8 cellular contexts compared by ENCODE assay signal in the genomic region with DNA sequence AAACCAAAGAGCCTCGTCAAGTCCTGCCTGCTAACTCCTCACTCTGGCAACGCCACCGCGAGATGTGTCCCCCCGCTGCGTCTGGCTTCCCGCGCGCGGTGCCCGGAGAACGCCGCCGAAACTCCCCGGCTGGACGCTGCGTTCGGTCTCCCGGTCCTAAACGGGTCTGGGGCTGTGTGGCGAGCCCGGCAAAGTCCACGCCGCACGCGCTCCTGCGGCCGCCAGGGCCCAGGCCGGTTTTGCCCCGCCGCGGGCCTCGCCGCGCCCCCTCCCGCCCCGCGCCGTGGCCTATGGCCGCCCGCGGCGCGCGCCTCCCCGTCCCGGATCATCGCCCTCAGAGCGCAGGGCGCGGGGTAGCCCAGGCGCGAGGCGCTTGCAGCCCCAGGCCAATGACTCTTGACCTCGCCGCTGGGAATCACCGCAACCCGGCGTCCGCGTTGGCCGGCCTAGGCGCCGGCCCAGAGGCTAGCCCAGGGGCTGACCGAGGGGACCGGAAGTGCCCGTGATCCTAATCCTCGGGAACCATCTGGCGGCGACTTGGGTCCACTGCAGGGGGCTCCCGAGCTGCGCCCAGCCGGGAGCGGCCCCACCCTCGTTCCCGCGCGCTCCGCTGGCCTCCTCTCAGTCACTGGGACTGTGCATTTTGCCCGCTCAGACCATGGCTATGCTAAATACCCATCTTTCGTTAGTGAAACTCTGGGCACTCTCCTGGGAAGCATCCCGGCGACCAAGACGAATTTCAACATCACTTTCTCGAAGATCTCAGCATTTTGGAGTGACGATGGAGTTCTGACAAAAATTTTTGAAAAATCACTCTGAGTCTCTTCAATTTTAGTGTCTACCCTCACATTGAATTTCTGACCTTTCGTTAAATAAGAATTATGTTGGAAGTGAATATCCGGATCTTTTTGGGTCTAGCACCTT. TPM values are rescaled to one million over a fixed set of nuclear protein-coding genes. Genes with fewer than 3 reads are reported as not detected.
DNase-seq lines count a peak whose midpoint lies in the region; ATAC-seq, FAIRE-seq and TF ChIP-seq lines count a peak whose summit lies in the region.

AADAT (minus strand) TSS at position 214 of the 924 bp plus-strand sequence. CDS start 266 bp downstream, outside the sequence.

- H3K36me3 ChIP-seq in astrocyte (ENCODE audit: insufficient read depth, low read length), result peaks cover 12% of the 10 kb centered on the region
- peaks cover 2 to 4% of the 10 kb centered on the region in 2 experiments for H3K36me3 ChIP-seq in trophoblast cell (ENCODE audit: control insufficient read depth in 1 of 2, insufficient read depth in 2 of 2, low read length in 2 of 2)

- peak within 1 kb of the TSS; percentile 91 for H3K18ac ChIP-seq in trophoblast cell (ENCODE audit: low read length)

- peak within 1 kb of the TSS; percentile 88 for H4K8ac ChIP-seq in trophoblast cell (ENCODE audit: low read depth, low read length)

- peaks cover 11% of the 10 kb centered on the region for H3K4me1 Mint-ChIP-seq in astrocyte (ENCODE audit: low read depth, unreplicated experiment)

- H4K20me1 ChIP-seq in astrocyte (ENCODE audit: insufficient read depth, low read length), result no peaks in the 10 kb centered on the region

- H3K79me2 ChIP-seq in astrocyte (ENCODE audit: insufficient read depth, low read length) (peaks cover 15% of the 10 kb centered on the region), trophoblast cell (ENCODE audit: control insufficient read depth, insufficient read depth, low read length, poor library complexity) (peaks cover 6% of the 10 kb centered on the region)

- H3K9me3 Mint-ChIP-seq in astrocyte (ENCODE audit: unreplicated experiment), result no peaks in the 10 kb centered on the region

- no peaks in the 10 kb centered on the region for H3K36me3 Mint-ChIP-seq in astrocyte (ENCODE audit: low read depth, unreplicated experiment)

- H2AFZ ChIP-seq in astrocyte (ENCODE audit: low read depth, low read length) (peak within 1 kb of the TSS; percentile 99), trophoblast cell (ENCODE audit: insufficient read depth, low read length, poor library complexity) (peak within 1 kb of the TSS; percentile 89)

- H3K23ac ChIP-seq in trophoblast cell (ENCODE audit: low read length), result no peak within 1 kb of the TSS

- peak within 1 kb of the TSS; percentile 96 for H3K4me3 Mint-ChIP-seq in astrocyte (ENCODE audit: unreplicated experiment)

- DNase-seq in CD1c-positive myeloid dendritic cell (ENCODE audit: extremely low spot score), result peak; percentile 15
- DNase-seq in NCI-H69 (lab: John Stamatoyannopoulos, UW), result peak; percentile 87
- peak; percentile 59 for DNase-seq in astrocyte (ENCODE audit: low read depth)
- DNase-seq in right cardiac atrium, result peak; percentile 81 to 90 (median 90)
- DNase-seq in trophoblast cell, result peak; percentile 85 to 93

- WGBS in right cardiac atrium, result 2% methylated on average over 88 of the region's 88 CpGs
- WGBS in trophoblast cell (ENCODE audit: extremely low coverage, insufficient coverage, insufficient read length), result no CpG with 5 or more reads among the region's 88 CpGs

- H4K91ac ChIP-seq in trophoblast cell (ENCODE audit: low read depth, low read length), result peak within 1 kb of the TSS; percentile 90

- H3K27ac ChIP-seq in astrocyte (ENCODE audit: low read depth, low read length) (peak within 1 kb of the TSS; percentile 72), right cardiac atrium (ENCODE audit: low read length) (peak within 1 kb of the TSS; percentile 8), trophoblast cell (ENCODE audit: low read depth, low read length) (peak within 1 kb of the TSS; percentile 46)

- peak within 1 kb of the TSS; percentile 77 for H2BK5ac ChIP-seq in trophoblast cell (ENCODE audit: low read depth, low read length, poor library complexity)

- no peak within 1 kb of the TSS for H2AK5ac ChIP-seq in trophoblast cell (ENCODE audit: low read length)

- peak within 1 kb of the TSS; percentile 95 for H3K4me2 ChIP-seq in astrocyte (ENCODE audit: low read length)
- peak within 1 kb of the TSS; percentile 58 for H3K4me2 ChIP-seq in trophoblast cell (ENCODE audit: low read length)

- H3K27ac Mint-ChIP-seq in astrocyte (ENCODE audit: unreplicated experiment), result peak within 1 kb of the TSS; percentile 79

- H3K9ac ChIP-seq in astrocyte (ENCODE audit: low read length) (peak within 1 kb of the TSS; percentile 91), trophoblast cell (ENCODE audit: low read length) (peak within 1 kb of the TSS; percentile 69)

- FAIRE-seq in astrocyte (lab: Jason Lieb, UNC), result no peak

- H3K9me3 ChIP-seq in astrocyte (ENCODE audit: insufficient read depth, low read depth, low read length), result no peaks in the 10 kb centered on the region
- no peaks in the 10 kb centered on the region for H3K9me3 ChIP-seq in right cardiac atrium (ENCODE audit: control insufficient read depth, low read length)
- no peaks in the 10 kb centered on the region for H3K9me3 ChIP-seq in trophoblast cell (ENCODE audit: insufficient read depth, low read depth, low read length)

- peak within 1 kb of the TSS; percentile 6 for H3K4ac ChIP-seq in trophoblast cell (ENCODE audit: low read depth, low read length)

- H3K4me1 ChIP-seq in astrocyte (ENCODE audit: insufficient read depth, low read length), result peaks cover 14% of the 10 kb centered on the region
- H3K4me1 ChIP-seq in right cardiac atrium (ENCODE audit: control insufficient read depth, insufficient read depth, low read length), result no peaks in the 10 kb centered on the region
- H3K4me1 ChIP-seq in trophoblast cell (ENCODE audit: control insufficient read depth in 1 of 2, insufficient read depth in 2 of 2, low read length in 2 of 2), result peaks cover 0 to 9% of the 10 kb centered on the region in 2 experiments

- peaks cover 17% of the 10 kb centered on the region for H3K79me1 ChIP-seq in trophoblast cell (ENCODE audit: low read length)

- H3K14ac ChIP-seq in trophoblast cell (ENCODE audit: low read length), result peak within 1 kb of the TSS; percentile 88

- peak within 1 kb of the TSS; percentile 78 for H4K12ac ChIP-seq in trophoblast cell (ENCODE audit: low read depth, low read length)

- H2BK12ac ChIP-seq in trophoblast cell (ENCODE audit: low read length), result no peak within 1 kb of the TSS

- H3K4me3 ChIP-seq in astrocyte (ENCODE audit: insufficient read depth, low read depth, low read length) (peak within 1 kb of the TSS; percentile 97), right cardiac atrium (ENCODE audit: low read length) (peak within 1 kb of the TSS; percentile 63), trophoblast cell (ENCODE audit: low read depth, low read length) (peak within 1 kb of the TSS; percentile 83)

- ATAC-seq in GM18858 (IDR thresholded peaks at IDR 0.05; ENCODE audit: unreplicated experiment) (peak; percentile 54), HG03196 (IDR thresholded peaks at IDR 0.05; ENCODE audit: unreplicated experiment) (peak; percentile 78), right cardiac atrium (peak; percentile 98 to 99)
- no peak for ATAC-seq in activated CD4-positive, CD25-positive, alpha-beta regulatory T cell treated with anti-CD3 and anti-CD28 coated beads, Interleukin-2, amount 50 U/mL, for 24 hours

- intact Hi-C loops in right cardiac atrium (cut with DNase I), result no loop called here

- peak within 1 kb of the TSS; percentile 67 for H2BK120ac ChIP-seq in trophoblast cell (ENCODE audit: insufficient read depth, low read length, poor library complexity)

- H3K27me3 Mint-ChIP-seq in astrocyte (ENCODE audit: low read depth, unreplicated experiment), result peaks cover 2% of the 10 kb centered on the region

- peak; percentile 46 for TF ChIP-seq CTCF in astrocyte (IDR thresholded peaks at IDR 0.05; ENCODE audit: insufficient read depth, low read depth, low read length)

- H3K27me3 ChIP-seq in astrocyte (ENCODE audit: insufficient read depth, low read length), result no peaks in the 10 kb centered on the region
- H3K27me3 ChIP-seq in right cardiac atrium (ENCODE audit: control insufficient read depth, insufficient read depth), result no peaks in the 10 kb centered on the region
- H3K27me3 ChIP-seq in trophoblast cell (ENCODE audit: insufficient read depth, low read length), result no peaks in the 10 kb centered on the region

RNA-seq across cellular contexts. Expression of gene AADAT, which starts in this region (rescaled TPM):
- 10.3 and 10.5 TPM in 2 replicates for total RNA-seq in astrocyte
- 1 to 10 TPM; 2.0 to 2.1 (median 2.1) TPM for total RNA-seq in right cardiac atrium
- polyA plus RNA-seq in right cardiac atrium, result 1.5 TPM
- polyA plus RNA-seq in trophoblast cell (2013), result 56.7 and 62.1 TPM in 2 replicates

Comparison
In these comparisons a context has a peak if more than half of its experiments do, and no peak if none do; other contexts are left out.
1. DNase-seq: peak in every context shown above with its lines; median percentile 90 in right cardiac atrium; 89 in trophoblast cell; 87 in NCI-H69; 59 in astrocyte; 15 in CD1c-positive myeloid dendritic cell.
2. ATAC-seq: peak in GM18858 (single experiment), HG03196 (single experiment) and right cardiac atrium (2 of 2); none in activated CD4-positive, CD25-positive, alpha-beta regulatory T cell treated with anti-CD3 and anti-CD28 coated beads, Interleukin-2, amount 50 U/mL, for 24 hours (0 of 2).
3. H3K27ac ChIP-seq: peak in every context shown above with its lines; median percentile 72 in astrocyte; 46 in trophoblast cell; 8 in right cardiac atrium.
4. Peak in every context shown above with its lines, with median percentiles within 50 percentile points of each other: H3K4me3 ChIP-seq.